Comparison of ENCODE assay signal across 2 cellular contexts in the genomic region with DNA sequence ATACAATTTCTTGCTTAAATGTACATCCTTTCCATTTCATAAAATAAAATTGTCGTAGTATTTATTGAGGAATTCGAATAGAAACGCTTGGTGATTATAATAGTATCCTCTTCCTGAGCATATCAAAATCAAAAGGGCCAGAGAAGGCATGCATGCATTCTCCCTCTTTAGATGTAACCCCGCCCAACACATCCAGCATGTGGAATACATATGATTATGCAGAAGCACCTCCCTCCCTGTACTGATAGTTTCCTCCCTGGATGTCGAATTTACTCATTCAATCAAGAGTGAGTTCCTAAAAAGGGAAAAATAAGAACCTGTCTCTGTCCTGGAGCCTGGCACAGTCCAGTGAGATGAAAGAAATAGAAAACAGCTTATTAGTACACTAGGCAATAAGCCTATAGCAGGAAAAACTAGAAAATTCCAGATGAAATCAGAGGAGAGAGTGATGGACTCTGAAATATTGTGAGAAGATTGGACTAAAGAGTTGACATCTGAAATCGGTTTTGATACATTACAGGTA.
TF ChIP-seq lines count a peak whose summit lies in the region.

No MANE protein-coding gene starts in this region.

TF ChIP-seq in IMR-90, 13 proteins besides CTCF, POLR2A, EP300 and RAD21:
- TF ChIP-seq, protein P1, sequence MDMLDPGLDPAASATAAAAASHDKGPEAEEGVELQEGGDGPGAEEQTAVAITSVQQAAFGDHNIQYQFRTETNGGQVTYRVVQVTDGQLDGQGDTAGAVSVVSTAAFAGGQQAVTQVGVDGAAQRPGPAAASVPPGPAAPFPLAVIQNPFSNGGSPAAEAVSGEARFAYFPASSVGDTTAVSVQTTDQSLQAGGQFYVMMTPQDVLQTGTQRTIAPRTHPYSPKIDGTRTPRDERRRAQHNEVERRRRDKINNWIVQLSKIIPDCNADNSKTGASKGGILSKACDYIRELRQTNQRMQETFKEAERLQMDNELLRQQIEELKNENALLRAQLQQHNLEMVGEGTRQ (IDR thresholded peaks at IDR 0.05; ENCODE audit: low read depth, low read length): no peak

TF ChIP-seq in endothelial cell of umbilical vein, 7 proteins besides CTCF, POLR2A, EP300 and RAD21:
- no peak for TF ChIP-seq MYC (IDR thresholded peaks at IDR 0.05; ENCODE audit: low read depth, low read length)
- TF ChIP-seq POLR2AphosphoS5 (IDR thresholded peaks at IDR 0.05; ENCODE audit: insufficient read depth, low read depth, low read length): peak; percentile 47
